In the genomic region with DNA sequence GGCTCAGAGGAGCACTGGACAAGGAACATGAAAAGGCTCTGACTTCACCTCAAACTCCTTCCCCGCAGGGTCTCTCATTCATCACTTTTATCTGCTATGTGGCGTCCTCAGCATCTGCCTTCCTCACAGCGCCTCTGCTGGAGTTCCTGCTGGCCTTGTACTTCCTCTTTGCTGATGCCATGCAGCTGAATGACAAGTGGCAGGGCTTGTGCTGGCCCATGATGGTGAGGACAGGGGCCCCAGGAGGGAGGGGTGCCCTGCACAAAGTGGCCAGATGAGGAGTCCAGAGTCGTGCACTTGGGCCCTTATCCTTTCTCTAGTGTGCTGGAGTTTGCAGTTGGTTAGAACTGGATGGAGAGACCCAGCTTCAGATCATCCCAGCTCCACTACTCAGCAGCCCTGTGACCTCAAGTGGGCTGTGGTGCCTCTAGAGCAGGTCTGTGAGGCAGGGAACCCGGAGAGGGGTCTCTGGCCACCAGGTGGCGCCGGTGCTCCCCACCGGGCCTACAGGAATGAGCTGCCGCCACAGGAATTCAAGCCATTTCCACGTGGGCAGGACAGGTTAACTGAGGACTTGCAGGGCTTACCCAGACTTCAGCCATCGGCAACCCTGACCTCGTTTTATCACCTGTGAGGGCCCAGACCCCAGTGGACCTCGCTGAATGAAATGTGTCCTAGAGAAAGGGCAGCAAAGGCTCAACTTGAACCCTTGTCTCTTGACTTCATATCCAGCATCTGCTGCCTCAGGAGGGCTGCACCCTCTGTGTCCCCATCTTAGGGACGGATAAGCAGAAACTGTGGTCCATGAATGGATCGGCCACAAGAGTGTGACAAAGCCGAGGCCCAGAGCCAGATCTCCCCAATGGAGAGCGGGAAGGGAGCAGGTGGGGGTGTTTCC, we compare ENCODE assay signal across 1 cellular context.
A peak's percentile ranks its signal among the peaks of the same experiment; 100 is the strongest.
TF ChIP-seq lines count a peak whose summit lies in the region.

No MANE protein-coding gene starts in this region.

TF ChIP-seq in HepG2, 621 proteins besides CTCF, POLR2A, EP300 and RAD21 (continued from another document and continues in another):
- TF ChIP-seq, protein P1, sequence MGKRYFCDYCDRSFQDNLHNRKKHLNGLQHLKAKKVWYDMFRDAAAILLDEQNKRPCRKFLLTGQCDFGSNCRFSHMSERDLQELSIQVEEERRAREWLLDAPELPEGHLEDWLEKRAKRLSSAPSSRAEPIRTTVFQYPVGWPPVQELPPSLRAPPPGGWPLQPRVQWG (CRISPR knock-in tag; IDR thresholded peaks at IDR 0.05; ENCODE audit: borderline replicate concordance, low read depth), result no peak
- TF ChIP-seq REPIN1 (CRISPR knock-in tag; IDR thresholded peaks at IDR 0.05; ENCODE audit: borderline replicate concordance, low read depth) (peak; percentile 82), SPEN (CRISPR knock-in tag; IDR thresholded peaks at IDR 0.05; ENCODE audit: low read depth) (peak; percentile 65), KLF6 (CRISPR knock-in tag; IDR thresholded peaks at IDR 0.05) (0 out of 2 replicates have a peak, but pooled peaks have one; percentile 38), HINFP (CRISPR knock-in tag; IDR thresholded peaks at IDR 0.05; ENCODE audit: low read depth) (peak; percentile 85), ZNF10 (CRISPR knock-in tag; IDR thresholded peaks at IDR 0.05; ENCODE audit: borderline replicate concordance, low read depth) (no peak), ATF7 (IDR thresholded peaks at IDR 0.05) (no peak), ATF7 (CRISPR knock-in tag; IDR thresholded peaks at IDR 0.05) (peak; percentile 81; the same call in 1 of the 2 replicates), MTA1 (CRISPR knock-in tag; IDR thresholded peaks at IDR 0.05; ENCODE audit: borderline replicate concordance) (0 out of 2 replicates have a peak, but pooled peaks have one; percentile 48), RXRB (CRISPR knock-in tag; IDR thresholded peaks at IDR 0.05; ENCODE audit: borderline replicate concordance) (peak; percentile 98), IRF9 (CRISPR knock-in tag; IDR thresholded peaks at IDR 0.05; ENCODE audit: borderline replicate concordance) (no peak), SMYD3 (CRISPR knock-in tag; IDR thresholded peaks at IDR 0.05) (peak; percentile 78; the same call in 1 of the 2 replicates), SETDB1 (CRISPR knock-in tag; IDR thresholded peaks at IDR 0.05; ENCODE audit: borderline replicate concordance) (no peak), ZFP82 (CRISPR knock-in tag; IDR thresholded peaks at IDR 0.05; ENCODE audit: borderline replicate concordance) (no peak), CHCHD3 (CRISPR knock-in tag; IDR thresholded peaks at IDR 0.05) (no peak), ZSCAN9 (CRISPR knock-in tag; IDR thresholded peaks at IDR 0.05; ENCODE audit: borderline replicate concordance) (peak; percentile 87; the same call in 1 of the 2 replicates), HCFC1 (IDR thresholded peaks at IDR 0.05; ENCODE audit: low read depth, low read length) (no peak), ZNF549 (CRISPR knock-in tag; IDR thresholded peaks at IDR 0.05) (no peak), ZNF607 (CRISPR knock-in tag; IDR thresholded peaks at IDR 0.05; ENCODE audit: borderline replicate concordance) (peak; percentile 94; the same call in 1 of the 2 replicates), RCOR2 (CRISPR knock-in tag; IDR thresholded peaks at IDR 0.05) (peak; percentile 50; the same call in 1 of the 2 replicates), MBD4 (IDR thresholded peaks at IDR 0.05; ENCODE audit: borderline replicate concordance, low read length) (no peak), HES4 (CRISPR knock-in tag; IDR thresholded peaks at IDR 0.05; ENCODE audit: borderline replicate concordance) (peak; percentile 95), GTF3A (CRISPR knock-in tag; conservative IDR thresholded peaks at IDR 0.05) (peak; percentile 94; the same call in 1 of the 2 replicates), ZSCAN12 (CRISPR knock-in tag; IDR thresholded peaks at IDR 0.05) (no peak), ZNF34 (CRISPR knock-in tag; IDR thresholded peaks at IDR 0.05; ENCODE audit: borderline replicate concordance) (0 out of 2 replicates have a peak, but pooled peaks have one; percentile 57), MYC (CRISPR knock-in tag; IDR thresholded peaks at IDR 0.05; ENCODE audit: borderline replicate concordance) (peak; percentile 90), KDM2A (CRISPR knock-in tag; IDR thresholded peaks at IDR 0.05; ENCODE audit: borderline replicate concordance, low read depth) (peak; percentile 88), PRMT3 (CRISPR knock-in tag; IDR thresholded peaks at IDR 0.05; ENCODE audit: borderline replicate concordance, low read depth) (peak; percentile 88; the same call in 1 of the 2 replicates), ZNF503 (CRISPR knock-in tag; IDR thresholded peaks at IDR 0.05) (no peak), SOX5 (CRISPR knock-in tag; IDR thresholded peaks at IDR 0.05; ENCODE audit: borderline replicate concordance) (peak; percentile 56; the same call in 1 of the 2 replicates), NR2F6 (IDR thresholded peaks at IDR 0.05) (no peak), NR2F6 (CRISPR knock-in tag; IDR thresholded peaks at IDR 0.05) (peak; percentile 70), BATF2 (CRISPR knock-in tag; IDR thresholded peaks at IDR 0.05) (no peak), CCAR2 (optimal IDR thresholded peaks at IDR 0.05; ENCODE audit: low read depth, low read length) (no peak), MEIS2 (CRISPR knock-in tag; IDR thresholded peaks at IDR 0.05) (peak; percentile 47; the same call in 1 of the 2 replicates), GZF1 (CRISPR knock-in tag; IDR thresholded peaks at IDR 0.05) (peak; percentile 51; the same call in 1 of the 2 replicates), KLF12 (CRISPR knock-in tag; IDR thresholded peaks at IDR 0.05; ENCODE audit: borderline replicate concordance) (0 out of 2 replicates have a peak, but pooled peaks have one; percentile 56), POGZ (CRISPR knock-in tag; IDR thresholded peaks at IDR 0.05) (no peak), NFE2 (CRISPR knock-in tag; IDR thresholded peaks at IDR 0.05) (no peak), ZFP37 (CRISPR knock-in tag; IDR thresholded peaks at IDR 0.05; ENCODE audit: borderline replicate concordance) (peak; percentile 89; the same call in 1 of the 2 replicates), FOXK1 (CRISPR knock-in tag; IDR thresholded peaks at IDR 0.05; ENCODE audit: borderline replicate concordance, low read depth) (peak; percentile 71; the same call in 1 of the 2 replicates), NCOR1 (IDR thresholded peaks at IDR 0.05; ENCODE audit: borderline replicate concordance, low read length) (no peak), ZMAT3 (CRISPR knock-in tag; conservative IDR thresholded peaks at IDR 0.05) (peak; percentile 80)
- TF ChIP-seq, protein P2, sequence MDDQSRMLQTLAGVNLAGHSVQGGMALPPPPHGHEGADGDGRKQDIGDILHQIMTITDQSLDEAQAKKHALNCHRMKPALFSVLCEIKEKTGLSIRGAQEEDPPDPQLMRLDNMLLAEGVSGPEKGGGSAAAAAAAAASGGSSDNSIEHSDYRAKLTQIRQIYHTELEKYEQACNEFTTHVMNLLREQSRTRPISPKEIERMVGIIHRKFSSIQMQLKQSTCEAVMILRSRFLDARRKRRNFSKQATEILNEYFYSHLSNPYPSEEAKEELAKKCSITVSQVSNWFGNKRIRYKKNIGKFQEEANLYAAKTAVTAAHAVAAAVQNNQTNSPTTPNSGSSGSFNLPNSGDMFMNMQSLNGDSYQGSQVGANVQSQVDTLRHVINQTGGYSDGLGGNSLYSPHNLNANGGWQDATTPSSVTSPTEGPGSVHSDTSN (CRISPR knock-in tag; IDR thresholded peaks at IDR 0.05; ENCODE audit: borderline replicate concordance), result no peak
- TF ChIP-seq, protein P3, sequence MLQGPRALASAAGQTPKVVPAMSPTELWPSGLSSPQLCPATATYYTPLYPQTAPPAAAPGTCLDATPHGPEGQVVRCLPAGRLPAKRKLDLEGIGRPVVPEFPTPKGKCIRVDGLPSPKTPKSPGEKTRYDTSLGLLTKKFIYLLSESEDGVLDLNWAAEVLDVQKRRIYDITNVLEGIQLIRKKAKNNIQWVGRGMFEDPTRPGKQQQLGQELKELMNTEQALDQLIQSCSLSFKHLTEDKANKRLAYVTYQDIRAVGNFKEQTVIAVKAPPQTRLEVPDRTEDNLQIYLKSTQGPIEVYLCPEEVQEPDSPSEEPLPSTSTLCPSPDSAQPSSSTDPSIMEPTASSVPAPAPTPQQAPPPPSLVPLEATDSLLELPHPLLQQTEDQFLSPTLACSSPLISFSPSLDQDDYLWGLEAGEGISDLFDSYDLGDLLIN (CRISPR knock-in tag; IDR thresholded peaks at IDR 0.05; ENCODE audit: borderline replicate concordance), result no peak; the same call in 1 of the 2 replicates
- TF ChIP-seq, protein P4, sequence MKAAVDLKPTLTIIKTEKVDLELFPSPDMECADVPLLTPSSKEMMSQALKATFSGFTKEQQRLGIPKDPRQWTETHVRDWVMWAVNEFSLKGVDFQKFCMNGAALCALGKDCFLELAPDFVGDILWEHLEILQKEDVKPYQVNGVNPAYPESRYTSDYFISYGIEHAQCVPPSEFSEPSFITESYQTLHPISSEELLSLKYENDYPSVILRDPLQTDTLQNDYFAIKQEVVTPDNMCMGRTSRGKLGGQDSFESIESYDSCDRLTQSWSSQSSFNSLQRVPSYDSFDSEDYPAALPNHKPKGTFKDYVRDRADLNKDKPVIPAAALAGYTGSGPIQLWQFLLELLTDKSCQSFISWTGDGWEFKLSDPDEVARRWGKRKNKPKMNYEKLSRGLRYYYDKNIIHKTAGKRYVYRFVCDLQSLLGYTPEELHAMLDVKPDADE (CRISPR knock-in tag; IDR thresholded peaks at IDR 0.05), result no peak
- TF ChIP-seq, protein P5, sequence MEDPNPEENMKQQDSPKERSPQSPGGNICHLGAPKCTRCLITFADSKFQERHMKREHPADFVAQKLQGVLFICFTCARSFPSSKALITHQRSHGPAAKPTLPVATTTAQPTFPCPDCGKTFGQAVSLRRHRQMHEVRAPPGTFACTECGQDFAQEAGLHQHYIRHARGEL (CRISPR knock-in tag; IDR thresholded peaks at IDR 0.05), result 0 out of 2 replicates have a peak, but pooled peaks have one; percentile 91
- TF ChIP-seq, protein P6, sequence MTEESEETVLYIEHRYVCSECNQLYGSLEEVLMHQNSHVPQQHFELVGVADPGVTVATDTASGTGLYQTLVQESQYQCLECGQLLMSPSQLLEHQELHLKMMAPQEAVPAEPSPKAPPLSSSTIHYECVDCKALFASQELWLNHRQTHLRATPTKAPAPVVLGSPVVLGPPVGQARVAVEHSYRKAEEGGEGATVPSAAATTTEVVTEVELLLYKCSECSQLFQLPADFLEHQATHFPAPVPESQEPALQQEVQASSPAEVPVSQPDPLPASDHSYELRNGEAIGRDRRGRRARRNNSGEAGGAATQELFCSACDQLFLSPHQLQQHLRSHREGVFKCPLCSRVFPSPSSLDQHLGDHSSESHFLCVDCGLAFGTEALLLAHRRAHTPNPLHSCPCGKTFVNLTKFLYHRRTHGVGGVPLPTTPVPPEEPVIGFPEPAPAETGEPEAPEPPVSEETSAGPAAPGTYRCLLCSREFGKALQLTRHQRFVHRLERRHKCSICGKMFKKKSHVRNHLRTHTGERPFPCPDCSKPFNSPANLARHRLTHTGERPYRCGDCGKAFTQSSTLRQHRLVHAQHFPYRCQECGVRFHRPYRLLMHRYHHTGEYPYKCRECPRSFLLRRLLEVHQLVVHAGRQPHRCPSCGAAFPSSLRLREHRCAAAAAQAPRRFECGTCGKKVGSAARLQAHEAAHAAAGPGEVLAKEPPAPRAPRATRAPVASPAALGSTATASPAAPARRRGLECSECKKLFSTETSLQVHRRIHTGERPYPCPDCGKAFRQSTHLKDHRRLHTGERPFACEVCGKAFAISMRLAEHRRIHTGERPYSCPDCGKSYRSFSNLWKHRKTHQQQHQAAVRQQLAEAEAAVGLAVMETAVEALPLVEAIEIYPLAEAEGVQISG (CRISPR knock-in tag; IDR thresholded peaks at IDR 0.05), result peak; percentile 64
